In the genomic region with DNA sequence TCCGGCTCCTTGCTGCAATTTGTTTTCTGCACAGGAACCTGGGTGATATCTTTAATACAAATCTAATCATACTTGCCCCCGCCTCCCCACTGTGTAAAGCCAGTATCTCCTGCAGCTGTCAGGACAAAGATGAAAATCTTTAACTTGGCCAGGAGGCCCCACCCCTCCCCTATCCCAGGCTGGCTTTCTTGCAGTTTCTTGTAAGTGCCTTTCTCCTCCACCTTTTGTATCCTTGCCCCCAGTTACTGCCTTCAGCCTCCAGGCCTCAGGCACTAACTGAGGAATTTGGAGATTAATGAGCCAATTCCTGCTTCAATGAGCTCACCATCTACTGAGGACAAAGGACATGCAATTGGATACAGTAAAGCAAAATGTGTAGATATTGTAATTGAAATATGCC, we compare ENCODE assay signal across 12 cellular contexts. TPM values are rescaled to one million over a fixed set of nuclear protein-coding genes. Genes with fewer than 3 reads are reported as not detected.
DNase-seq lines count a peak whose midpoint lies in the region; ATAC-seq lines count a peak whose summit lies in the region.
"Had no signal": no experiment of that assay in that cellular context is flagged by ENCODE, and none has a peak within 500 bp of the region (broad histone marks: within the 10 kb centered on the region; RNA-seq: fewer than 3 reads in every experiment).

No MANE protein-coding gene starts in this region.

- no peaks in the 10 kb centered on the region for H3K27me3 Mint-ChIP-seq in activated CD8-positive, alpha-beta memory T cell treated with anti-CD3 and anti-CD28 coated beads, Interleukin-2, amount 10 ng/mL, durations not matched to agents 7 days and 5 days

- H3K4me3 ChIP-seq in SJCRH30: no peak overlapping the region

- H3K27ac Mint-ChIP-seq in activated CD8-positive, alpha-beta memory T cell treated with anti-CD3 and anti-CD28 coated beads, Interleukin-2, amount 10 ng/mL, durations not matched to agents 7 days and 5 days: peak overlapping the region; percentile 71
- peak overlapping the region; percentile 73 for H3K27ac Mint-ChIP-seq in stimulated activated effector memory CD8-positive, alpha-beta T cell treated with anti-CD3 and anti-CD28 coated beads, Interleukin-12 subunit alpha, Interleukin-12 subunit beta, amount 100 ng/mL, for 72 hours

- CTCF ChIA-PET in activated CD8-positive, alpha-beta memory T cell treated with anti-CD3 and anti-CD28 coated beads, Interleukin-2, amount 10 ng/mL, durations not matched to agents 7 days and 5 days (lab: Charles Lee): interaction anchor here (3.5 kb wide), 1 partner anchor 10 kb away, joined by 11 read pairs; no protein-coding TSS in a partner anchor

- no peak for ATAC-seq in activated CD8-positive, alpha-beta memory T cell treated with anti-CD3 and anti-CD28 coated beads, Interleukin-2, amount 10 ng/mL, durations not matched to agents 7 days and 5 days
- no peak for ATAC-seq in stimulated activated effector memory CD8-positive, alpha-beta T cell treated with anti-CD3 and anti-CD28 coated beads, Interleukin-12 subunit alpha, Interleukin-12 subunit beta, amount 100 ng/mL, for 72 hours
- ATAC-seq in GM18868 (IDR thresholded peaks at IDR 0.05; ENCODE audit: unreplicated experiment) (no peak), HG03565 (IDR thresholded peaks at IDR 0.05; ENCODE audit: unreplicated experiment) (no peak)
- ATAC-seq: heart left ventricle had no signal

- H3K4me3 Mint-ChIP-seq in activated CD8-positive, alpha-beta memory T cell treated with anti-CD3 and anti-CD28 coated beads, Interleukin-2, amount 10 ng/mL, durations not matched to agents 7 days and 5 days: peak overlapping the region; percentile 56
- H3K4me3 Mint-ChIP-seq in stimulated activated effector memory CD8-positive, alpha-beta T cell treated with anti-CD3 and anti-CD28 coated beads, Interleukin-12 subunit alpha, Interleukin-12 subunit beta, amount 100 ng/mL, for 72 hours: peak overlapping the region; percentile 43

- no peaks in the 10 kb centered on the region for H3K9me3 Mint-ChIP-seq in activated CD8-positive, alpha-beta memory T cell treated with anti-CD3 and anti-CD28 coated beads, Interleukin-2, amount 10 ng/mL, durations not matched to agents 7 days and 5 days (ENCODE audit: low read depth)
- H3K9me3 Mint-ChIP-seq in stimulated activated effector memory CD8-positive, alpha-beta T cell treated with anti-CD3 and anti-CD28 coated beads, Interleukin-12 subunit alpha, Interleukin-12 subunit beta, amount 100 ng/mL, for 72 hours: no peaks in the 10 kb centered on the region

- no peaks in the 10 kb centered on the region for H3K36me3 ChIP-seq in SJCRH30

- no peak for DNase-seq in activated CD8-positive, alpha-beta memory T cell treated with anti-CD3 and anti-CD28 coated beads, Interleukin-2, amount 10 ng/mL, durations not matched to agents 7 days and 5 days
- DNase-seq in activated CD8-positive, alpha-beta memory T cell treated with anti-CD3 and anti-CD28 coated beads, Interleukin-2, amount 50 U/mL, for 4 hours: no peak
- DNase-seq in SJCRH30 (peak; percentile 30 to 59), foreskin melanocyte (peak; percentile 43), NCI-H526 (lab: John Stamatoyannopoulos, UW) (no peak)
- DNase-seq in stimulated activated effector memory CD8-positive, alpha-beta T cell treated with anti-CD3 and anti-CD28 coated beads, Interleukin-12 subunit alpha, Interleukin-12 subunit beta, amount 100 ng/mL, for 72 hours (ENCODE audit: low spot score in 2 of 2): no peak
- DNase-seq: heart left ventricle; NCI-H1092 treated with DMSO at 0.1 percent for 48 hours; right cardiac atrium; stimulated activated naive CD4-positive, alpha-beta T cell had no signal

- H3K27me3 ChIP-seq in SJCRH30: no peaks in the 10 kb centered on the region
- H3K27me3 ChIP-seq: heart left ventricle had no signal

- peaks cover 27% of the 10 kb centered on the region for H3K4me1 ChIP-seq in SJCRH30

- peaks cover 37% of the 10 kb centered on the region for H3K36me3 Mint-ChIP-seq in activated CD8-positive, alpha-beta memory T cell treated with anti-CD3 and anti-CD28 coated beads, Interleukin-2, amount 10 ng/mL, durations not matched to agents 7 days and 5 days
- H3K36me3 Mint-ChIP-seq in stimulated activated effector memory CD8-positive, alpha-beta T cell treated with anti-CD3 and anti-CD28 coated beads, Interleukin-12 subunit alpha, Interleukin-12 subunit beta, amount 100 ng/mL, for 72 hours: peaks cover 25% of the 10 kb centered on the region

- 0 out of 2 replicates have a peak, but pooled peaks cover 2% of the 10 kb centered on the region for H3K9me3 ChIP-seq in SJCRH30 (replicated peaks)
- H3K9me3 ChIP-seq: heart left ventricle had no signal

- peaks cover 55% of the 10 kb centered on the region for H3K4me1 Mint-ChIP-seq in activated CD8-positive, alpha-beta memory T cell treated with anti-CD3 and anti-CD28 coated beads, Interleukin-2, amount 10 ng/mL, durations not matched to agents 7 days and 5 days
- peaks cover 29% of the 10 kb centered on the region for H3K4me1 Mint-ChIP-seq in stimulated activated effector memory CD8-positive, alpha-beta T cell treated with anti-CD3 and anti-CD28 coated beads, Interleukin-12 subunit alpha, Interleukin-12 subunit beta, amount 100 ng/mL, for 72 hours

- peak overlapping the region; percentile 7; the same call in 1 of the 2 replicates for H3K27ac ChIP-seq in SJCRH30

RNA-seq across cellular contexts. Expression of a gene that starts 6.5 kb away (rescaled TPM):
- total RNA-seq in activated CD8-positive, alpha-beta memory T cell treated with anti-CD3 and anti-CD28 coated beads, Interleukin-2, amount 10 ng/mL, durations not matched to agents 7 days and 5 days: 1 to 10 TPM; 8.6 to 9.5 TPM
- not detected in 2 replicates for total RNA-seq in SJCRH30 (2014; rRNA removed; shearing (Covaris generic))

RNA-seq across cellular contexts. Expression of a gene that starts 40.3 kb away (rescaled TPM):
- total RNA-seq in activated CD8-positive, alpha-beta memory T cell treated with anti-CD3 and anti-CD28 coated beads, Interleukin-2, amount 10 ng/mL, durations not matched to agents 7 days and 5 days: 1 to 10 TPM; 2.4 to 2.6 TPM
- total RNA-seq in SJCRH30 (2014; rRNA removed; shearing (Covaris generic)): 13.7 and 15.5 TPM in 2 replicates

Comparison
In these comparisons a context has a peak if more than half of its experiments do, and no peak if none do; other contexts are left out.
1. DNase-seq: peak in SJCRH30 (2 of 2) and foreskin melanocyte (single experiment); none in activated CD8-positive, alpha-beta memory T cell treated with anti-CD3 and anti-CD28 coated beads, Interleukin-2, amount 10 ng/mL, durations not matched to agents 7 days and 5 days (single experiment), activated CD8-positive, alpha-beta memory T cell treated with anti-CD3 and anti-CD28 coated beads, Interleukin-2, amount 50 U/mL, for 4 hours (single experiment), stimulated activated effector memory CD8-positive, alpha-beta T cell treated with anti-CD3 and anti-CD28 coated beads, Interleukin-12 subunit alpha, Interleukin-12 subunit beta, amount 100 ng/mL, for 72 hours (0 of 2) and NCI-H526 (0 of 2).